Comparison of ENCODE assay signal across 21 cellular contexts in genomic region chr2:3319745-3320566, GRCh38. TPM values are rescaled to one million over a fixed set of nuclear protein-coding genes. Genes with fewer than 3 reads are reported as not detected.
DNase-seq lines count a peak whose midpoint lies in the region; ATAC-seq, FAIRE-seq and TF ChIP-seq lines count a peak whose summit lies in the region.
"Had no signal": no experiment of that assay in that cellular context is flagged by ENCODE, and none has a peak within 500 bp of the region (broad histone marks: within the 10 kb centered on the region; RNA-seq: fewer than 3 reads in every experiment).

No MANE protein-coding gene starts in this region.

- H3K4me3 ChIP-seq in IMR-90 (ENCODE audit: insufficient read depth, low read depth, low read length): no peak overlapping the region
- no peak overlapping the region for H3K4me3 ChIP-seq in H1 (ENCODE audit: extremely low read depth in 1 of 4, insufficient read depth in 2 of 4, low read depth in 3 of 4, low read length in 4 of 4)
- no peak overlapping the region for H3K4me3 ChIP-seq in neural progenitor cell
- H3K4me3 ChIP-seq in thyroid gland (replicated peaks in 1 of 3): no peak overlapping the region
- H3K4me3 ChIP-seq: GM12878, MG63, SJSA1 had no signal

- H3K56ac ChIP-seq in IMR-90 (ENCODE audit: extremely low read depth, insufficient read depth, low read length): no peak overlapping the region
- H3K56ac ChIP-seq in H1 (replicated peaks; ENCODE audit: insufficient read length, low read depth, low read length): no peak overlapping the region

- DNase-seq in IMR-90 (no peak), H1 (ENCODE audit: low read depth in 1 of 2, low spot score in 2 of 2) (no peak), neural progenitor cell (ENCODE audit: low spot score) (no peak), thyroid gland (no peak), DMS79 (lab: John Stamatoyannopoulos, UW) (no peak), NOMO-1 treated with dmso at 0.1 percent for 144 hours (lab: John Stamatoyannopoulos, UW; ENCODE audit: unreplicated experiment) (no peak)
- DNase-seq: CD4-positive, CD25-positive, alpha-beta regulatory T cell; DND-41; H9; MG63; NCI-H1048; NCI-H1417 treated with DMSO at 0.1 percent for 48 hours; NCI-H187; NCI-H446; NCI-H526; OCI-M1 had no signal

- no peak overlapping the region for H3K4me2 ChIP-seq in IMR-90 (ENCODE audit: low read depth, low read length)
- H3K4me2 ChIP-seq in H1 (ENCODE audit: insufficient read depth in 1 of 2, low read depth in 2 of 2, low read length in 2 of 2): no peak overlapping the region
- H3K4me2 ChIP-seq in neural progenitor cell: no peak overlapping the region

- no peak overlapping the region for H2AK9ac ChIP-seq in IMR-90 (replicated peaks; ENCODE audit: low read depth, low read length, poor library complexity)

- dilution Hi-C loops in IMR-90 (cut with HindIII; ENCODE audit: low sequenced_read_pairs, unreplicated experiment): no loop called here

- H3K4me1 ChIP-seq in IMR-90 (ENCODE audit: control insufficient read depth, insufficient read depth, low read length): no peaks in the 10 kb centered on the region
- peaks cover 0 to 8% (median 2%) of the 10 kb centered on the region in 4 experiments; a peak in 4 of 7 replicates for H3K4me1 ChIP-seq in H1 (replicated peaks in 1 of 4; ENCODE audit: control insufficient read depth in 3 of 4, insufficient read depth in 4 of 4, low read length in 3 of 4)
- no peaks in the 10 kb centered on the region for H3K4me1 ChIP-seq in neural progenitor cell
- H3K4me1 ChIP-seq in thyroid gland: peaks cover 8 to 10% of the 10 kb centered on the region in 2 donors
- H3K4me1 ChIP-seq: SJSA1 had no signal

- no peak overlapping the region for H2BK120ac ChIP-seq in IMR-90 (ENCODE audit: low read depth, low read length)
- no peak overlapping the region for H2BK120ac ChIP-seq in H1 (replicated peaks; ENCODE audit: low read depth, low read length)

- peak overlapping the region; percentile 15 for H3K27ac Mint-ChIP-seq in neural progenitor cell

- no peak overlapping the region for H3K4me3 Mint-ChIP-seq in neural progenitor cell
- H3K4me3 Mint-ChIP-seq: CD4-positive, CD25-positive, alpha-beta regulatory T cell; H9 had no signal

- no peak for TF ChIP-seq RAD21 in IMR-90 (IDR thresholded peaks at IDR 0.05; ENCODE audit: low read length)
- TF ChIP-seq RAD21 in H1 (IDR thresholded peaks at IDR 0.05 in 1 of 2, conservative IDR thresholded peaks at IDR 0.05 in 1 of 2; ENCODE audit: low read depth in 2 of 2, low read length in 2 of 2): no peak

- H4K91ac ChIP-seq in IMR-90 (ENCODE audit: insufficient read depth, low read depth, low read length) (no peak overlapping the region), H1 (replicated peaks; ENCODE audit: insufficient read length, low read length) (no peak overlapping the region)

- H3K27me3 ChIP-seq in IMR-90 (ENCODE audit: control insufficient read depth, insufficient read depth, low read length): no peaks in the 10 kb centered on the region
- no peaks in the 10 kb centered on the region for H3K27me3 ChIP-seq in H1 (replicated peaks in 1 of 4; ENCODE audit: control insufficient read depth in 3 of 4, extremely low read depth in 1 of 4, insufficient read depth in 3 of 4, low read length in 3 of 4)
- H3K27me3 ChIP-seq in neural progenitor cell: no peaks in the 10 kb centered on the region
- no peaks in the 10 kb centered on the region for H3K27me3 ChIP-seq in thyroid gland
- H3K27me3 ChIP-seq: MG63, SJSA1 had no signal

- H2AK5ac ChIP-seq in IMR-90 (ENCODE audit: low read depth, low read length) (no peak overlapping the region), H1 (ENCODE audit: low read depth, low read length) (no peak overlapping the region)

- ATAC-seq in IMR-90 (ENCODE audit: low read depth) (no peak), GM18858 (IDR thresholded peaks at IDR 0.05; ENCODE audit: unreplicated experiment) (no peak)
- ATAC-seq: GM12878, Right ventricle myocardium inferior had no signal

- POLR2A ChIA-PET in IMR-90 (lab: Charles Lee; ENCODE audit: unreplicated experiment): no interaction called here
- POLR2A ChIA-PET in H1 (lab: Charles Lee; ENCODE audit: partially characterized antibody): no interaction called here

- H4K8ac ChIP-seq in IMR-90 (ENCODE audit: low read depth in 2 of 2, low read length in 2 of 2) (no peak overlapping the region), H1 (ENCODE audit: extremely low read depth, insufficient read depth, low read length) (no peak overlapping the region; the same call in 1 of the 2 replicates)

- no peak for TF ChIP-seq POLR2A in IMR-90 (IDR thresholded peaks at IDR 0.05; ENCODE audit: low read depth, low read length)
- TF ChIP-seq POLR2A in H1 (IDR thresholded peaks at IDR 0.05; ENCODE audit: control extremely low read depth in 1 of 2, low read depth in 2 of 2, low read length in 2 of 2): no peak
- TF ChIP-seq POLR2A in thyroid gland (IDR thresholded peaks at IDR 0.05): no peak

- H2BK20ac ChIP-seq in IMR-90 (ENCODE audit: low read depth, low read length): no peak overlapping the region
- no peak overlapping the region for H2BK20ac ChIP-seq in H1 (ENCODE audit: low read length)

- H3K14ac ChIP-seq in IMR-90 (replicated peaks; ENCODE audit: low read depth, low read length): no peak overlapping the region
- H3K14ac ChIP-seq in H1 (ENCODE audit: insufficient read length): no peak overlapping the region

- H3F3A ChIP-seq in neural progenitor cell (ENCODE audit: low read depth): no peaks in the 10 kb centered on the region

- peaks cover 5% of the 10 kb centered on the region for H3K27me3 Mint-ChIP-seq in neural progenitor cell (ENCODE audit: insufficient read depth, low read depth)
- H3K27me3 Mint-ChIP-seq: CD4-positive, CD25-positive, alpha-beta regulatory T cell had no signal

- CTCF ChIA-PET in IMR-90 (lab: Yijun Ruan, JAX): no interaction called here
- CTCF ChIA-PET in H1 (lab: Charles Lee; ENCODE audit: partially characterized antibody): no interaction called here

- H3K36me3 Mint-ChIP-seq in neural progenitor cell: peaks cover 7% of the 10 kb centered on the region

- H3K9me1 ChIP-seq in IMR-90 (ENCODE audit: insufficient read depth, low read length): peaks cover 5% of the 10 kb centered on the region; the same call in 1 of the 2 replicates

- H2BK5ac ChIP-seq in IMR-90 (ENCODE audit: low read depth, low read length, poor library complexity, severe bottlenecking) (no peak overlapping the region), H1 (ENCODE audit: low read depth, low read length) (no peak overlapping the region; the same call in 1 of the 2 replicates)

- H3K4ac ChIP-seq in IMR-90 (ENCODE audit: low read depth, low read length) (no peak overlapping the region), H1 (replicated peaks; ENCODE audit: insufficient read length, low read depth, low read length) (no peak overlapping the region)

- no peaks in the 10 kb centered on the region for H3K9me3 ChIP-seq in IMR-90 (ENCODE audit: control insufficient read depth, insufficient read depth, low read length)
- H3K9me3 ChIP-seq in H1 (ENCODE audit: insufficient read depth in 2 of 2, low read depth in 1 of 2, low read length in 1 of 2): no peaks in the 10 kb centered on the region; a peak in 1 of 4 replicates
- H3K9me3 ChIP-seq in neural progenitor cell (ENCODE audit: low read depth): no peaks in the 10 kb centered on the region
- H3K9me3 ChIP-seq in thyroid gland: no peaks in the 10 kb centered on the region
- H3K9me3 ChIP-seq: MG63, SJSA1 had no signal

- H4K5ac ChIP-seq in IMR-90 (ENCODE audit: low read depth, low read length) (no peak overlapping the region), H1 (ENCODE audit: insufficient read length, low read depth, low read length) (no peak overlapping the region)

- H2AFZ ChIP-seq in IMR-90 (replicated peaks; ENCODE audit: low read length, poor library complexity) (peak overlapping the region; percentile 21), H1 (ENCODE audit: low read length) (no peak overlapping the region), neural progenitor cell (replicated peaks) (no peak overlapping the region)

- peaks cover 1% of the 10 kb centered on the region; the same call in 1 of the 2 replicates for H3K23me2 ChIP-seq in H1 (ENCODE audit: low read depth, low read length)

- TF ChIP-seq CTCF in IMR-90 (conservative IDR thresholded peaks at IDR 0.05; ENCODE audit: low read depth, low read length) (no peak), H1 (IDR thresholded peaks at IDR 0.05; ENCODE audit: control extremely low read depth in 1 of 3, insufficient read depth in 1 of 3, low read depth in 1 of 3, low read length in 3 of 3) (no peak), neural progenitor cell (IDR thresholded peaks at IDR 0.05) (no peak), thyroid gland (IDR thresholded peaks at IDR 0.05) (no peak)

- FAIRE-seq in H1 (lab: Jason Lieb, UNC): no peak
- FAIRE-seq: GM12878, RCC 7860 had no signal

- peaks cover 8% of the 10 kb centered on the region; the same call in 1 of the 2 replicates for H3K36me3 ChIP-seq in IMR-90 (ENCODE audit: control insufficient read depth, insufficient read depth, low read length)
- H3K36me3 ChIP-seq in H1 (ENCODE audit: control insufficient read depth in 2 of 4, insufficient read depth in 4 of 4, low read length in 3 of 4): no peaks in the 10 kb centered on the region
- H3K36me3 ChIP-seq in neural progenitor cell: no peaks in the 10 kb centered on the region
- no peaks in the 10 kb centered on the region for H3K36me3 ChIP-seq in thyroid gland
- H3K36me3 ChIP-seq: MG63, SJSA1 had no signal

- in situ Hi-C loops in IMR-90 (cut with MboI; ENCODE audit: low sequenced_read_pairs): no loop called here

- H4K20me1 ChIP-seq in IMR-90 (ENCODE audit: insufficient read depth, low read length): peaks cover 10% of the 10 kb centered on the region; the same call in 1 of the 2 replicates
- H4K20me1 ChIP-seq in H1 (replicated peaks in 1 of 2; ENCODE audit: control insufficient read depth in 1 of 2, insufficient read depth in 2 of 2, low read length in 2 of 2): peaks cover 0 to 9% of the 10 kb centered on the region in 2 experiments
- peaks cover 9% of the 10 kb centered on the region for H4K20me1 ChIP-seq in neural progenitor cell (ENCODE audit: low read depth)

- no TSS peak for BruUV-seq in IMR-90 (replicated peaks; lab: Mats Ljungman, UMichigan)

- H3K9me3 Mint-ChIP-seq in neural progenitor cell: no peaks in the 10 kb centered on the region
- H3K9me3 Mint-ChIP-seq: H9 had no signal

- H3K79me2 ChIP-seq in H1 (ENCODE audit: control insufficient read depth in 1 of 2, insufficient read depth in 2 of 2, low read length in 2 of 2): peaks cover 0 to 9% of the 10 kb centered on the region in 2 experiments; a peak in 3 of 4 replicates
- H3K79me2 ChIP-seq in neural progenitor cell (ENCODE audit: low read depth): no peaks in the 10 kb centered on the region

- 89% methylated on average over 9 of the region's 26 CpGs; no CpG with 5 or more reads in 1 of the 2 experiments for WGBS in IMR-90 (ENCODE audit: extremely low coverage in 2 of 2, insufficient read length in 1 of 2), 2 experiments
- WGBS in H1 (ENCODE audit: extremely low coverage in 1 of 2, insufficient coverage in 1 of 2, insufficient read length in 1 of 2, insufficient replicate concordance in 2 of 2, low coverage in 1 of 2, low lambda C conversion rate in 2 of 2, missing lambda C conversion rate in 1 of 2), 2 experiments: 95% methylated on average over 26 of the region's 26 CpGs; no CpG with 5 or more reads in 1 of the 2 experiments
- 94% methylated on average over 12 to 21 of the region's 26 CpGs for WGBS in thyroid gland, 2 donors

- peaks cover 18 to 28% of the 10 kb centered on the region in 2 experiments; a peak in 3 of 4 replicates for H3K79me1 ChIP-seq in IMR-90 (ENCODE audit: low read depth in 1 of 2, low read length in 2 of 2)
- H3K79me1 ChIP-seq in H1 (ENCODE audit: low read depth, low read length): peaks cover 12% of the 10 kb centered on the region; the same call in 1 of the 2 replicates

- no peak overlapping the region for H3K9ac ChIP-seq in IMR-90 (ENCODE audit: low read depth, low read length)
- H3K9ac ChIP-seq in H1 (replicated peaks in 1 of 4; ENCODE audit: extremely low read depth in 1 of 4, low read depth in 3 of 4, low read length in 3 of 4): no peak overlapping the region
- H3K9ac ChIP-seq in neural progenitor cell: no peak overlapping the region

- no peak overlapping the region for H3K23ac ChIP-seq in IMR-90 (ENCODE audit: low read depth, low read length)
- no peak overlapping the region for H3K23ac ChIP-seq in H1 (ENCODE audit: insufficient read length)

- no peak overlapping the region for H3K18ac ChIP-seq in IMR-90 (ENCODE audit: low read depth, low read length)
- H3K18ac ChIP-seq in H1 (ENCODE audit: extremely low read depth, low read length): no peak overlapping the region

- no peak overlapping the region for H2BK12ac ChIP-seq in H1 (ENCODE audit: low read depth, low read length)

- H3K27ac ChIP-seq in IMR-90 (ENCODE audit: insufficient read depth, low read length) (no peak overlapping the region), H1 (ENCODE audit: low read depth, low read length) (no peak overlapping the region), neural progenitor cell (no peak overlapping the region), thyroid gland (peak overlapping the region; percentile 5 to 83 (median 56))
- H3K27ac ChIP-seq: SJSA1 had no signal

- intact Hi-C loops in IMR-90 (cut with micrococcal nuclease): no loop called here
- intact Hi-C loops in thyroid gland (cut with DNase I): no loop called here

- H2BK15ac ChIP-seq in IMR-90 (ENCODE audit: low read depth, low read length): no peak overlapping the region
- no peak overlapping the region for H2BK15ac ChIP-seq in H1 (ENCODE audit: low read length)

- no peak for TF ChIP-seq EP300 in H1 (IDR thresholded peaks at IDR 0.05; ENCODE audit: borderline replicate concordance in 1 of 2, low read depth in 2 of 2, low read length in 2 of 2)

- no peaks in the 10 kb centered on the region for H3K4me1 Mint-ChIP-seq in neural progenitor cell

RNA-seq across cellular contexts. Expression of gene EIPR1, which starts 57.7 kb away (rescaled TPM):
- total RNA-seq in IMR-90 (2012; rRNA removed): 56.9 and 67.4 TPM in 2 replicates
- 44.9 and 46.5 TPM in 2 replicates for polyA plus RNA-seq in IMR-90 (2012; rRNA removed)
- 52.7 and 75.5 TPM in 2 replicates for polyA plus RNA-seq in IMR-90 (2012; cell fraction: cytosol; rRNA removed)
- polyA plus RNA-seq in IMR-90 (2012; cell fraction: nucleus; rRNA removed; ENCODE audit: low replicate concordance): 25.6 and 31.2 TPM in 2 replicates
- 26.2 and 26.3 TPM in 2 replicates for total RNA-seq in H1 (2021; fragmentation: NEBNext Ultra II Directional; extraction: Animal tissue kit (Norgen Biotek cat#: 25700))
- polyA plus RNA-seq in H1 (2011; rRNA removed): 54.5 and 56.4 TPM in 2 replicates
- polyA plus RNA-seq in H1 (2011; cell fraction: cytosol; rRNA removed): 53.6 TPM
- 46.2 TPM for polyA plus RNA-seq in H1 (2011; cell fraction: nucleus; rRNA removed)
- 25.9 to 34.4 TPM (median 31.9 TPM) in 4 replicates for polyA plus RNA-seq in H1 (2012, experiment 1 of 2)
- polyA plus RNA-seq in H1 (2012, experiment 2 of 2): 44.6 TPM
- polyA plus RNA-seq in H1 (2013, experiment 1 of 2): 15.3 TPM
- polyA plus RNA-seq in H1 (2013, experiment 2 of 2): 16.9 TPM
- 29.0 and 31.9 TPM in 2 replicates for polyA minus RNA-seq in H1 (2011; rRNA and poly(A)+ RNA removed)
- 29.1 TPM for polyA minus RNA-seq in H1 (2011; cell fraction: cytosol; rRNA and poly(A)+ RNA removed)
- polyA minus RNA-seq in H1 (2011; cell fraction: nucleus; rRNA and poly(A)+ RNA removed): 45.9 TPM
- total RNA-seq in neural progenitor cell (ENCODE audit: low replicate concordance): 57.1 and 73.0 TPM in 2 replicates
- total RNA-seq in thyroid gland: 10 to 100 TPM; 26.1 to 51.6 (median 40.0) TPM

RNA-seq across cellular contexts. Expression of gene TRAPPC12, which starts 59.5 kb away (rescaled TPM):
- total RNA-seq in IMR-90 (2012; rRNA removed): 25.8 and 33.6 TPM in 2 replicates
- polyA plus RNA-seq in IMR-90 (2012; rRNA removed): 69.9 and 70.2 TPM in 2 replicates
- 41.7 and 43.0 TPM in 2 replicates for polyA plus RNA-seq in IMR-90 (2012; cell fraction: cytosol; rRNA removed)
- 143 and 176 TPM in 2 replicates for polyA plus RNA-seq in IMR-90 (2012; cell fraction: nucleus; rRNA removed; ENCODE audit: low replicate concordance)
- 67.3 and 71.8 TPM in 2 replicates for total RNA-seq in H1 (2021; fragmentation: NEBNext Ultra II Directional; extraction: Animal tissue kit (Norgen Biotek cat#: 25700))
- 35.0 and 48.3 TPM in 2 replicates for polyA plus RNA-seq in H1 (2011; rRNA removed)
- 33.9 TPM for polyA plus RNA-seq in H1 (2011; cell fraction: cytosol; rRNA removed)
- polyA plus RNA-seq in H1 (2011; cell fraction: nucleus; rRNA removed): 123 TPM
- 58.8 to 70.1 TPM (median 66.0 TPM) in 4 replicates for polyA plus RNA-seq in H1 (2012, experiment 1 of 2)
- 54.3 TPM for polyA plus RNA-seq in H1 (2012, experiment 2 of 2)
- polyA plus RNA-seq in H1 (2013, experiment 1 of 2): 40.8 TPM
- polyA plus RNA-seq in H1 (2013, experiment 2 of 2): 42.4 TPM
- 59.8 and 68.9 TPM in 2 replicates for polyA minus RNA-seq in H1 (2011; rRNA and poly(A)+ RNA removed)
- polyA minus RNA-seq in H1 (2011; cell fraction: cytosol; rRNA and poly(A)+ RNA removed): 60.5 TPM
- 96.0 TPM for polyA minus RNA-seq in H1 (2011; cell fraction: nucleus; rRNA and poly(A)+ RNA removed)
- 59.5 and 70.3 TPM in 2 replicates for total RNA-seq in neural progenitor cell (ENCODE audit: low replicate concordance)
- 100 to 1,000 TPM in 2 of 4 donors, 10 to 100 TPM in 2; 93.0 to 198 (median 108) TPM for total RNA-seq in thyroid gland

Comparison
In these comparisons a context has a peak if more than half of its experiments do, and no peak if none do; other contexts are left out.
1. H3K27ac ChIP-seq: peak in thyroid gland (3 of 3); none in IMR-90 (single experiment), H1 (single experiment) and neural progenitor cell (single experiment).